Comparison of ENCODE assay signal across 9 cellular contexts in genomic region chr1:184388671-184389292, GRCh38. TPM values are rescaled to one million over a fixed set of nuclear protein-coding genes. Genes with fewer than 3 reads are reported as not detected.
A peak's percentile ranks its signal among the peaks of the same experiment; 100 is the strongest.
DNase-seq lines count a peak whose midpoint lies in the region; ATAC-seq and TF ChIP-seq lines count a peak whose summit lies in the region.
"Had no signal": no experiment of that assay in that cellular context is flagged by ENCODE, and none has a peak within 500 bp of the region (broad histone marks: within the 10 kb centered on the region; RNA-seq: fewer than 3 reads in every experiment).

No MANE protein-coding gene starts in this region.

- no peak for TF ChIP-seq POLR2A in erythroblast (IDR thresholded peaks at IDR 0.05; ENCODE audit: low read length)
- no peak for TF ChIP-seq POLR2A in prostate gland (IDR thresholded peaks at IDR 0.05)

- intact Hi-C loops in prostate gland (cut with DNase I) = loop anchor here (2.0 to 10.0 kb wide), 4 partner anchors 94 to 314 kb away; no protein-coding TSS in a partner anchor

- H3K36me3 ChIP-seq in NT2/D1 (ENCODE audit: insufficient read depth, insufficient read length, low read length) (no peaks in the 10 kb centered on the region), prostate gland (no peaks in the 10 kb centered on the region)

- H3K9me3 ChIP-seq in NT2/D1 (ENCODE audit: insufficient read depth, low read length) (no peaks in the 10 kb centered on the region), prostate gland (no peaks in the 10 kb centered on the region)

- H3K9ac ChIP-seq in NT2/D1 (ENCODE audit: insufficient read length, low read depth) = peak overlapping the region; percentile 92

- H3K4me3 ChIP-seq in NT2/D1 (ENCODE audit: insufficient read length, low read depth) (peak overlapping the region; percentile 89), prostate gland (peak overlapping the region; percentile 98)

- H3K27ac ChIP-seq in prostate gland = peak overlapping the region; percentile 93 to 94

- H3K4me1 ChIP-seq in NT2/D1 (ENCODE audit: insufficient read depth, insufficient read length) = peaks cover 6% of the 10 kb centered on the region
- H3K4me1 ChIP-seq in prostate gland (replicated peaks) = peaks cover 3% of the 10 kb centered on the region

- peak; percentile 52 for DNase-seq in G401 (ENCODE audit: low spot score)
- DNase-seq in NT2/D1 (ENCODE audit: low read depth, low spot score) = no peak
- DNase-seq in erythroblast (lab: John Stamatoyannopoulos, UW) = peak; percentile 30 to 40
- no peak for DNase-seq in prostate gland (ENCODE audit: low spot score)
- no peak for DNase-seq in activated gamma-delta T cell (lab: John Stamatoyannopoulos, UW)
- no peak for DNase-seq in NAMALWA (ENCODE audit: low spot score)
- no peak for DNase-seq in NCI-H187 treated with DMSO at 0.1 percent for 48 hours (lab: John Stamatoyannopoulos, UW)
- DNase-seq: activated CD4-positive, alpha-beta T cell treated with anti-CD3 and anti-CD28 coated beads, Interleukin-2, amount 50 U/mL, for 1 hour had no signal

- ATAC-seq in HG02588 (IDR thresholded peaks at IDR 0.05; ENCODE audit: unreplicated experiment) = no peak

- in situ Hi-C loops in G401 (cut with HindIII; ENCODE audit: low sequenced_read_pairs) = no loop called here

- peaks cover 7% of the 10 kb centered on the region for H3K27me3 ChIP-seq in NT2/D1 (ENCODE audit: insufficient read depth, insufficient read length)
- no peaks in the 10 kb centered on the region for H3K27me3 ChIP-seq in prostate gland (replicated peaks; ENCODE audit: insufficient read depth)

- no peak for TF ChIP-seq CTCF in prostate gland (IDR thresholded peaks at IDR 0.05)

- 23% methylated on average over 5 of the region's 5 CpGs for WGBS in prostate gland

RNA-seq across cellular contexts. Expression of gene C1orf21, which starts 2.0 kb away (rescaled TPM):
- total RNA-seq in G401 (2014; rRNA removed; shearing (Covaris generic)) = not detected in 2 replicates
- 10 to 100 TPM; 28.8 to 79.3 TPM for total RNA-seq in prostate gland

Comparison
In these comparisons a context has a peak if more than half of its experiments do, and no peak if none do; other contexts are left out.
1. DNase-seq: peak in G401 (single experiment) and erythroblast (2 of 2); none in NT2/D1 (single experiment), prostate gland (single experiment), activated gamma-delta T cell (single experiment), NAMALWA (single experiment) and NCI-H187 treated with DMSO at 0.1 percent for 48 hours (single experiment).
2. RNA of gene C1orf21, which starts 2.0 kb away (total RNA-seq): 28.8 to 79.3 TPM in prostate gland; not detected in G401; every median in the first group is over 10 times any median in the second.